Comparison of ENCODE assay signal across 14 cellular contexts in genomic region chr1:31574749-31575372, GRCh38. TPM values are rescaled to one million over a fixed set of nuclear protein-coding genes. Genes with fewer than 3 reads are reported as not detected.
DNase-seq lines count a peak whose midpoint lies in the region; FAIRE-seq and TF ChIP-seq lines count a peak whose summit lies in the region.
"Had no signal": no experiment of that assay in that cellular context is flagged by ENCODE, and none has a peak within 500 bp of the region (broad histone marks: within the 10 kb centered on the region; RNA-seq: fewer than 3 reads in every experiment).

No MANE protein-coding gene starts in this region.

- no peak for TF ChIP-seq CTCF in bronchial epithelial cell (IDR thresholded peaks at IDR 0.05; ENCODE audit: insufficient read depth, low read length, severe bottlenecking)
- TF ChIP-seq CTCF in type B pancreatic cell (conservative IDR thresholded peaks at IDR 0.05), result no peak

- peaks cover 12% of the 10 kb centered on the region for H3K4me1 Mint-ChIP-seq in type B pancreatic cell (ENCODE audit: unreplicated experiment)

- no peaks in the 10 kb centered on the region for H3K9me3 Mint-ChIP-seq in type B pancreatic cell
- H3K9me3 Mint-ChIP-seq: stimulated activated effector memory CD8-positive, alpha-beta T cell treated with anti-CD3 and anti-CD28 coated beads, Interleukin-12 subunit alpha, Interleukin-12 subunit beta, amount 100 ng/mL, for 72 hours had no signal

- H3K27ac Mint-ChIP-seq in type B pancreatic cell, result peak overlapping the region; percentile 56
- H3K27ac Mint-ChIP-seq: activated CD8-positive, alpha-beta memory T cell treated with anti-CD3 and anti-CD28 coated beads, Interleukin-2, amount 10 ng/mL, durations not matched to agents 7 days and 5 days; stimulated activated effector memory CD8-positive, alpha-beta T cell treated with anti-CD3 and anti-CD28 coated beads, Interleukin-12 subunit alpha, Interleukin-12 subunit beta, amount 100 ng/mL, for 72 hours had no signal

- no peak overlapping the region for H3K4me3 ChIP-seq in bronchial epithelial cell (ENCODE audit: low read depth, low read length)
- no peak overlapping the region for H3K4me3 ChIP-seq in mucosa of stomach (ENCODE audit: low read length)

- FAIRE-seq in bronchial epithelial cell (lab: Jason Lieb, UNC), result no peak

- H3K27me3 ChIP-seq in bronchial epithelial cell (ENCODE audit: control insufficient read depth, insufficient read depth, low read length) (no peaks in the 10 kb centered on the region), mucosa of stomach (ENCODE audit: control insufficient read depth, insufficient read depth, low read length) (peaks cover 5% of the 10 kb centered on the region)

- peak overlapping the region; percentile 60 for H3K4me3 Mint-ChIP-seq in type B pancreatic cell
- H3K4me3 Mint-ChIP-seq: activated CD8-positive, alpha-beta memory T cell treated with anti-CD3 and anti-CD28 coated beads, Interleukin-2, amount 10 ng/mL, durations not matched to agents 7 days and 5 days; stimulated activated effector memory CD8-positive, alpha-beta T cell treated with anti-CD3 and anti-CD28 coated beads, Interleukin-12 subunit alpha, Interleukin-12 subunit beta, amount 100 ng/mL, for 72 hours had no signal

- peak; percentile 28 for DNase-seq in activated CD8-positive, alpha-beta memory T cell treated with anti-CD3 and anti-CD28 coated beads, Interleukin-2, amount 50 U/mL, for 48 hours
- DNase-seq in activated CD8-positive, alpha-beta memory T cell treated with anti-CD3 and anti-CD28 coated beads for 24 hours, result no peak
- DNase-seq in bronchial epithelial cell (ENCODE audit: low read depth) (peak; percentile 97), type B pancreatic cell (ENCODE audit: extremely low spot score, unreplicated experiment) (peak; percentile 34), DMS153 (lab: John Stamatoyannopoulos, UW) (no peak), NCI-H1694 treated with DMSO at 0.1 percent for 48 hours (lab: John Stamatoyannopoulos, UW) (no peak), pons (ENCODE audit: low spot score) (no peak)
- DNase-seq: activated CD8-positive, alpha-beta memory T cell treated with anti-CD3 and anti-CD28 coated beads, Interleukin-2, amount 10 ng/mL, durations not matched to agents 7 days and 5 days; DND-41; T-helper 1 cell had no signal

- H3K9ac ChIP-seq in mucosa of stomach (ENCODE audit: low read length), result peak overlapping the region; percentile 96

- H3K27me3 Mint-ChIP-seq in type B pancreatic cell, result peaks cover 3% of the 10 kb centered on the region

- peaks cover 50% of the 10 kb centered on the region for H3K4me1 ChIP-seq in mucosa of stomach (ENCODE audit: control insufficient read depth, insufficient read depth, low read length)

- H3K36me3 Mint-ChIP-seq in type B pancreatic cell, result no peaks in the 10 kb centered on the region
- H3K36me3 Mint-ChIP-seq: activated CD8-positive, alpha-beta memory T cell treated with anti-CD3 and anti-CD28 coated beads, Interleukin-2, amount 10 ng/mL, durations not matched to agents 7 days and 5 days; stimulated activated effector memory CD8-positive, alpha-beta T cell treated with anti-CD3 and anti-CD28 coated beads, Interleukin-12 subunit alpha, Interleukin-12 subunit beta, amount 100 ng/mL, for 72 hours had no signal

- H3K9me3 ChIP-seq in mucosa of stomach (ENCODE audit: control insufficient read depth, low read length), result no peaks in the 10 kb centered on the region

- H3K36me3 ChIP-seq in bronchial epithelial cell (ENCODE audit: control insufficient read depth, insufficient read depth, low read length) (no peaks in the 10 kb centered on the region), mucosa of stomach (ENCODE audit: control insufficient read depth, insufficient read depth, low read length) (no peaks in the 10 kb centered on the region)

RNA-seq across cellular contexts. Expression of gene TINAGL1, which starts 1.5 kb away (rescaled TPM):
- total RNA-seq in bronchial epithelial cell (55.4 and 154 TPM in 2 replicates), type B pancreatic cell (ENCODE audit: low replicate concordance) (27.2 and 30.0 TPM in 2 replicates)
- total RNA-seq: activated CD8-positive, alpha-beta memory T cell treated with anti-CD3 and anti-CD28 coated beads, Interleukin-2, amount 10 ng/mL, durations not matched to agents 7 days and 5 days had no signal

RNA-seq across cellular contexts. Expression of gene HCRTR1, which starts 42.6 kb away (rescaled TPM):
- not detected in 2 replicates for total RNA-seq in bronchial epithelial cell
- not detected in 2 replicates for total RNA-seq in type B pancreatic cell (ENCODE audit: low replicate concordance)
- total RNA-seq: A172; activated CD8-positive, alpha-beta memory T cell treated with anti-CD3 and anti-CD28 coated beads, Interleukin-2, amount 10 ng/mL, durations not matched to agents 7 days and 5 days; H4 had no signal

Comparison
In these comparisons a context has a peak if more than half of its experiments do, and no peak if none do; other contexts are left out.
1. DNase-seq: peak in activated CD8-positive, alpha-beta memory T cell treated with anti-CD3 and anti-CD28 coated beads, Interleukin-2, amount 50 U/mL, for 48 hours (single experiment), bronchial epithelial cell (single experiment) and type B pancreatic cell (single experiment); none in activated CD8-positive, alpha-beta memory T cell treated with anti-CD3 and anti-CD28 coated beads for 24 hours (single experiment), DMS153 (single experiment), NCI-H1694 treated with DMSO at 0.1 percent for 48 hours (single experiment) and pons (single experiment).